In genomic region chr5:118687085-118687484, GRCh38 we compare ENCODE assay signal across 22 cellular contexts.
A peak's percentile ranks its signal among the peaks of the same experiment; 100 is the strongest.
DNase-seq lines count a peak whose midpoint lies in the region; ATAC-seq, FAIRE-seq and TF ChIP-seq lines count a peak whose summit lies in the region.
"Had no signal": no experiment of that assay in that cellular context is flagged by ENCODE, and none has a peak within 500 bp of the region (broad histone marks: within the 10 kb centered on the region; RNA-seq: fewer than 3 reads in every experiment).

No MANE protein-coding gene starts in this region.

- peak; percentile 27 for ATAC-seq in HG02885 (IDR thresholded peaks at IDR 0.05; ENCODE audit: poor library complexity, unreplicated experiment)
- ATAC-seq in GM12878 = peak; percentile 62
- ATAC-seq in HG03378 (IDR thresholded peaks at IDR 0.05; ENCODE audit: unreplicated experiment) = no peak
- ATAC-seq in HepG2 = no peak
- ATAC-seq: HCT116 had no signal

- peak overlapping the region in 10 of 11 experiments; percentile 48 to 79 (median 66); a peak in 19 of 22 replicates for H3K4me2 ChIP-seq in BLaER1 treated with 17β-estradiol and CSF1 and Interleukin-3, amounts not matched to agents 10 nM and 100 nM
- H3K4me2 ChIP-seq in GM12878 (ENCODE audit: control insufficient read depth, insufficient read depth) (no peak overlapping the region), HepG2 (ENCODE audit: low read depth, low read length) (no peak overlapping the region)

- H3K4me1 ChIP-seq in BLaER1 treated with 17β-estradiol and CSF1 and Interleukin-3, amounts not matched to agents 10 nM and 100 nM = peaks cover 14 to 27% (median 22%) of the 10 kb centered on the region in 10 experiments
- H3K4me1 ChIP-seq in GM12878 (ENCODE audit: control insufficient read depth, insufficient read depth, low read length) (no peaks in the 10 kb centered on the region), HepG2 (ENCODE audit: insufficient read depth, low read length) (no peaks in the 10 kb centered on the region)

- H3K36me3 ChIP-seq in BLaER1 treated with 17β-estradiol and CSF1 and Interleukin-3, amounts not matched to agents 10 nM and 100 nM = no peaks in the 10 kb centered on the region
- H3K36me3 ChIP-seq in GM12878 (ENCODE audit: control insufficient read depth in 2 of 2, insufficient read depth in 2 of 2, low read length in 1 of 2) (no peaks in the 10 kb centered on the region), HepG2 (replicated peaks in 1 of 2; ENCODE audit: control insufficient read depth in 1 of 2, insufficient read depth in 2 of 2, low read length in 2 of 2) (no peaks in the 10 kb centered on the region)

- TF ChIP-seq EP300 in GM12878 (IDR thresholded peaks at IDR 0.05; ENCODE audit: borderline replicate concordance in 1 of 2, control insufficient read depth in 1 of 2, low read depth in 2 of 2, low read length in 2 of 2) (no peak), HepG2 (IDR thresholded peaks at IDR 0.05; ENCODE audit: low read depth in 2 of 2, low read length in 2 of 2) (no peak), HepG2 (CRISPR knock-in tag; IDR thresholded peaks at IDR 0.05; ENCODE audit: borderline replicate concordance) (no peak)

- H3K27me3 ChIP-seq in BLaER1 treated with 17β-estradiol and CSF1 and Interleukin-3, amounts not matched to agents 10 nM and 100 nM = no peaks in the 10 kb centered on the region
- no peaks in the 10 kb centered on the region for H3K27me3 ChIP-seq in GM12878 (replicated peaks in 1 of 2; ENCODE audit: control insufficient read depth in 2 of 2, insufficient read depth in 2 of 2, low read length in 1 of 2)
- no peaks in the 10 kb centered on the region for H3K27me3 ChIP-seq in HepG2 (ENCODE audit: control insufficient read depth in 1 of 2, insufficient read depth in 2 of 2, low read length in 2 of 2)

- H3K9me3 ChIP-seq in BLaER1 treated with 17β-estradiol and CSF1 and Interleukin-3, amounts not matched to agents 10 nM and 100 nM (replicated peaks in 1 of 11) = no peaks in the 10 kb centered on the region; a peak in 2 of 22 replicates
- H3K9me3 ChIP-seq in GM12878 (replicated peaks; ENCODE audit: control insufficient read depth, insufficient read depth, low read length) (no peaks in the 10 kb centered on the region), HepG2 (ENCODE audit: low read length) (no peaks in the 10 kb centered on the region)

- RAD21 ChIA-PET in GM12878 (lab: Charles Lee; ENCODE audit: unreplicated experiment) = no interaction called here

- BruUV-seq in GM12878 (replicated peaks; lab: Mats Ljungman, UMichigan) (no TSS peak), HepG2 (replicated peaks; lab: Mats Ljungman, UMichigan) (no TSS peak)

- CTCF ChIA-PET in GM12878 (lab: Yijun Ruan, JAX) = no interaction called here
- CTCF ChIA-PET in HepG2 (lab: Yijun Ruan, JAX; ENCODE audit: low intra/inter-chr PET ratio, low total read pairs) = no interaction called here

- no peak for DNase-seq in GM12878 (ENCODE audit: low read depth, low spot score)
- peak; percentile 25 for DNase-seq in kidney tubule cell (ENCODE audit: low spot score)
- no peak for DNase-seq in SW 1271 (lab: John Stamatoyannopoulos, UW)
- DNase-seq in NCI-H774 (lab: John Stamatoyannopoulos, UW) = no peak
- no peak for DNase-seq in HepG2 (ENCODE audit: low spot score)
- DNase-seq: 8988T; C1 segment of cervical spinal cord; CD4-positive, CD25-positive, alpha-beta regulatory T cell; CD8-positive, alpha-beta memory T cell; COR-L47; DMS 273 treated with DMSO at 0.1 percent for 48 hours; DMS53; GOT3; H7; HFFc6; KG1 had no signal

- WGBS in GM12878 (ENCODE audit: insufficient coverage, insufficient replicate concordance, low lambda C conversion rate, missing lambda C conversion rate) = 92% methylated on average over 1 of the region's 1 CpG
- 33% methylated on average over 1 of the region's 1 CpG for WGBS in HepG2 (ENCODE audit: low lambda C conversion rate)

- 0 out of 22 replicates have a peak overlapping the region, but pooled peaks of 1 of the 11 experiments have one; percentile 47 for H3K9ac ChIP-seq in BLaER1 treated with 17β-estradiol and CSF1 and Interleukin-3, amounts not matched to agents 10 nM and 100 nM
- H3K9ac ChIP-seq in GM12878 (ENCODE audit: control insufficient read depth, insufficient read depth, low read length) = no peak overlapping the region
- no peak overlapping the region for H3K9ac ChIP-seq in HepG2 (ENCODE audit: insufficient read depth, low read depth, low read length)

- TF ChIP-seq RAD21 in GM12878 (IDR thresholded peaks at IDR 0.05; ENCODE audit: insufficient read depth, low read depth, low read length) = no peak
- TF ChIP-seq RAD21 in HepG2 (CRISPR knock-in tag; IDR thresholded peaks at IDR 0.05) = no peak

- in situ Hi-C loops in GM12878 (cut with MboI) = no loop called here
- in situ Hi-C loops in HepG2 (cut with HindIII; ENCODE audit: extremely low pct_ligation_motif_present, low pct_unique_long_range_greater_than_20kb) = no loop called here

- H2AFZ ChIP-seq in GM12878 (ENCODE audit: control insufficient read depth, low read depth, low read length) (no peak overlapping the region), HepG2 (ENCODE audit: low read length) (no peak overlapping the region)

- intact Hi-C loops in GM12878 (cut with micrococcal nuclease; ENCODE audit: unreplicated experiment) = no loop called here
- intact Hi-C loops in HepG2 (cut with micrococcal nuclease; ENCODE audit: unreplicated experiment) = no loop called here

- H3K4me3 ChIP-seq in BLaER1 treated with 17β-estradiol and CSF1 and Interleukin-3, amounts not matched to agents 10 nM and 100 nM = no peak overlapping the region
- H3K4me3 ChIP-seq in GM12878 = no peak overlapping the region
- no peak overlapping the region for H3K4me3 ChIP-seq in HepG2 (replicated peaks in 1 of 3; ENCODE audit: insufficient read depth in 1 of 3, low read depth in 2 of 3, low read length in 3 of 3)

- no peak for FAIRE-seq in GM12878 (lab: Jason Lieb, UNC)
- FAIRE-seq in HepG2 (lab: Jason Lieb, UNC) = no peak
- FAIRE-seq: G401.6, GM19239 had no signal

- H3K79me2 ChIP-seq in GM12878 (ENCODE audit: control insufficient read depth, insufficient read depth, low read length) (no peaks in the 10 kb centered on the region), HepG2 (ENCODE audit: insufficient read depth, low read length) (no peaks in the 10 kb centered on the region)

- H3K27ac ChIP-seq in BLaER1 treated with 17β-estradiol and CSF1 and Interleukin-3, amounts not matched to agents 10 nM and 100 nM = peak overlapping the region in 9 of 11 experiments; percentile 28 to 77 (median 60); a peak in 15 of 22 replicates
- H3K27ac ChIP-seq in GM12878 (ENCODE audit: control insufficient read depth, insufficient read depth) (no peak overlapping the region), HepG2 (ENCODE audit: extremely low read length, insufficient read depth, low read length) (no peak overlapping the region)

- no peaks in the 10 kb centered on the region for H4K20me1 ChIP-seq in BLaER1 treated with 17β-estradiol and CSF1 and Interleukin-3, amounts not matched to agents 10 nM and 100 nM
- H4K20me1 ChIP-seq in GM12878 (ENCODE audit: control insufficient read depth, insufficient read depth) (no peaks in the 10 kb centered on the region), HepG2 (ENCODE audit: insufficient read depth, low read length) (no peaks in the 10 kb centered on the region)

- SMC1A ChIA-PET in GM12878 (lab: Charles Lee; ENCODE audit: uncharacterized antibody, unreplicated experiment) = interaction anchor here (0.7 kb wide), 1 partner anchor 20 kb away, joined by 3 read pairs; no protein-coding TSS in a partner anchor

- TF ChIP-seq CTCF in GM12878 (IDR thresholded peaks at IDR 0.05 in 2 of 3, conservative IDR thresholded peaks at IDR 0.05 in 1 of 3; ENCODE audit: control insufficient read depth in 2 of 3, extremely low read depth in 1 of 3, insufficient read depth in 1 of 3, low read depth in 3 of 3, low read length in 3 of 3) (no peak), HepG2 (CRISPR knock-in tag; IDR thresholded peaks at IDR 0.05) (no peak)

- POLR2A ChIA-PET in GM12878 (lab: Charles Lee) = no interaction called here
- POLR2A ChIA-PET in HepG2 (lab: Yijun Ruan, JAX) = no interaction called here

- TF ChIP-seq POLR2A in GM12878 (IDR thresholded peaks at IDR 0.05; ENCODE audit: low read depth, low read length) = no peak
- no peak for TF ChIP-seq POLR2A in HepG2 (IDR thresholded peaks at IDR 0.05; ENCODE audit: insufficient read depth in 1 of 2, low read depth in 2 of 2, low read length in 2 of 2)

TF ChIP-seq in GM12878, 131 proteins besides CTCF, POLR2A, EP300 and RAD21 (continues in another document):
- TF ChIP-seq BACH1 (IDR thresholded peaks at IDR 0.05; ENCODE audit: borderline replicate concordance) (no peak), STAT3 (IDR thresholded peaks at IDR 0.05; ENCODE audit: low read depth, low read length) (no peak), ELK1 (IDR thresholded peaks at IDR 0.05; ENCODE audit: low read depth, low read length) (no peak), CREB1 (IDR thresholded peaks at IDR 0.05; ENCODE audit: low read depth) (no peak)

TF ChIP-seq in HepG2, 621 proteins besides CTCF, POLR2A, EP300 and RAD21 (continues in another document):
- TF ChIP-seq CC2D1A (CRISPR knock-in tag; IDR thresholded peaks at IDR 0.05) (no peak), E2F1 (CRISPR knock-in tag; IDR thresholded peaks at IDR 0.05) (no peak)

Comparison
In these comparisons a context has a peak if more than half of its experiments do, and no peak if none do; other contexts are left out.
1. H3K27ac ChIP-seq: peak in BLaER1 treated with 17β-estradiol and CSF1 and Interleukin-3, amounts not matched to agents 10 nM and 100 nM (9 of 11); none in GM12878 (single experiment) and HepG2 (single experiment).
2. H3K4me2 ChIP-seq: peak in BLaER1 treated with 17β-estradiol and CSF1 and Interleukin-3, amounts not matched to agents 10 nM and 100 nM (10 of 11); none in GM12878 (single experiment) and HepG2 (single experiment).
3. ATAC-seq: peak in HG02885 (single experiment) and GM12878 (single experiment); none in HG03378 (single experiment) and HepG2 (single experiment).